Comparison of ENCODE assay signal across 8 cellular contexts in the genomic region with DNA sequence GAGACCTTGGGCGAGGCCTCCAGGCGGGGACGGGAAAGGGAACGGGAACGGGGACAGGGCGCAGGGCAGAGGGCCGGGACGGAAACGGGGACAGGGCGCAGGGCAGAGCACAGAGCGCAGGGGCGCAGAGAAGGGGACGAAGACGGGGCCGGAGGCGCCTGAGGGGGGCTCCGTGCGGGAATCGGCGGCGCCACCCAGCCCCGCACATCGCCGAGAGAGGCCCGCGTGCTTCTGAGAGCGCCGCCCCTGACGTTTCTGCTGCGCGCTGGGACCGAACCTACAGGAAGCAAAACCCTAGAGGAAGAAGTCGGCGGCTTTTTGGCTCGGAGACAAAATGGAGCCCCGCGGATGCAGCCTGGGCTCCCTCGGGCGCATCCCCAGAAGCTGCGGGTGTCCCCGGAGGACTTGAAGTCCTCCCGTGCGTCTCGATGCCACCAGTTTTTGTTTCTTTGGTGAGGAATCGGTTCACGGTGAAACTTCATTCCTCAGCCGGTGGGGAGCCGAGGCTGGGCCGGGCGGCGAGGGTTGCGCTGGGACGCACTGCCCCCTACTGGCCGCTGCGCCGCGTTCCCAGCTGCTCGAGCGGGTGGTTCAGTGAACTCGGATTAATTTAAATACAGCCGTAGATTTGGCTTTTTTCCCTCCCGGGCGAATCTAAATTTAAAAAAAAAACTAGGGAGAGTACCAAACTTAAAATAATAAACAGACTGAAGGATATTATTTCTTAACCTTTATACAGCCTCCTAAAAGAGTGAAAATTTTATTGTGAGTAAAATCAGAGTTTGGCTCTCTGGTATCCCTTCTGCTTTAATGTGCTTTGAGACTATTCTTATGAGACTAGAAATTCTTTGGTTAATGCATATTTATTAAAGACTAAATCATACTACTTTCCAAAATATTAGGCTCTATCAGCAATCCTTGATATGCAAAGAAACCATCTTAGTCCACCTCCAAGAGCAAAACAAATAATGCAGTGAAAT.
DNase-seq lines count a peak whose midpoint lies in the region.

No MANE protein-coding gene starts in this region.

- peak; percentile 92 for DNase-seq in H7
- DNase-seq in LoVo (ENCODE audit: low spot score) = peak; percentile 63
- peak; percentile 74 for DNase-seq in UCSD-AML1 (lab: John Stamatoyannopoulos, UW; ENCODE audit: unreplicated experiment)
- peak; percentile 58 for DNase-seq in brain pericyte (ENCODE audit: low read depth, low spot score)
- peak; percentile 16 for DNase-seq in skeletal muscle cell (ENCODE audit: low read depth)
- DNase-seq in cerebellar nuclear complex (lab: John Stamatoyannopoulos, UW) = no peak

- H3K4me3 ChIP-seq in GM08714 (ENCODE audit: low read length) (peak overlapping the region; percentile 66; the same call in 1 of the 2 replicates), H7 (ENCODE audit: insufficient read depth, low read depth, low read length) (peak overlapping the region; percentile 59), iPS-18a (ENCODE audit: low read length) (peak overlapping the region; percentile 62), skeletal muscle cell (ENCODE audit: low read depth, low read length) (peak overlapping the region; percentile 61)

- H3K9ac ChIP-seq in iPS-18a (ENCODE audit: low read length) = peak overlapping the region; percentile 68

- H3K27me3 ChIP-seq in H7 (ENCODE audit: control insufficient read depth, insufficient read depth, low read length) (no peaks in the 10 kb centered on the region), iPS-18a (ENCODE audit: control insufficient read depth, insufficient read depth, low read length) (no peaks in the 10 kb centered on the region)

- no peaks in the 10 kb centered on the region for H3K9me3 ChIP-seq in iPS-18a (ENCODE audit: control insufficient read depth, low read depth, low read length)

- no peaks in the 10 kb centered on the region for H3K36me3 ChIP-seq in H7 (replicated peaks; ENCODE audit: control insufficient read depth, insufficient read depth, low read length)
- H3K36me3 ChIP-seq in iPS-18a (ENCODE audit: control insufficient read depth, low read depth, low read length) = no peaks in the 10 kb centered on the region

- peaks cover 47% of the 10 kb centered on the region for H3K4me1 ChIP-seq in iPS-18a (ENCODE audit: control insufficient read depth, low read depth, low read length)

- H3K27ac ChIP-seq in iPS-18a (ENCODE audit: low read length) = peak overlapping the region; percentile 54

Comparison
In these comparisons a context has a peak if more than half of its experiments do, and no peak if none do; other contexts are left out.
1. DNase-seq: peak in H7 (single experiment), LoVo (single experiment), UCSD-AML1 (single experiment), brain pericyte (single experiment) and skeletal muscle cell (single experiment); none in cerebellar nuclear complex (0 of 2).
2. Peak in every context shown above with its lines, with median percentiles within 50 percentile points of each other: H3K4me3 ChIP-seq.